Comparison of ENCODE assay signal across 8 cellular contexts in genomic region chr12:92593734-92594402, GRCh38.
A peak's percentile ranks its signal among the peaks of the same experiment; 100 is the strongest.
DNase-seq lines count a peak whose midpoint lies in the region; ATAC-seq and TF ChIP-seq lines count a peak whose summit lies in the region.

No MANE protein-coding gene starts in this region.

- CTCF ChIA-PET in activated CD4-positive, alpha-beta T cell treated with anti-CD3 and anti-CD28 coated beads, Interleukin-2, amount 10 ng/mL, durations not matched to agents 7 days and 5 days (lab: Charles Lee): interaction anchor here (0.9 to 1.7 kb wide), 2 partner anchors 14 to 19 kb away, joined by 3 to 4 read pairs; no protein-coding TSS in a partner anchor

- H3K9me3 ChIP-seq in BE2C: no peaks in the 10 kb centered on the region

- no peak overlapping the region for H3K4me3 ChIP-seq in BE2C (ENCODE audit: low read depth, low read length)

- DNase-seq in Caki2 (ENCODE audit: low read depth) (peak; percentile 75), Kasumi-1 (lab: John Stamatoyannopoulos, UW) (peak; percentile 96 to 98), osteocyte (ENCODE audit: extremely low spot score, unreplicated experiment) (no peak), type B pancreatic cell (ENCODE audit: extremely low spot score, unreplicated experiment) (no peak), BE2C (no peak)
- DNase-seq in activated CD4-positive, alpha-beta T cell treated with anti-CD3 and anti-CD28 coated beads, Interleukin-2, amount 10 ng/mL, durations not matched to agents 7 days and 5 days: peak; percentile 79
- peak; percentile 79 for DNase-seq in effector CD4-positive, alpha-beta T cell

- no peaks in the 10 kb centered on the region for H3K36me3 ChIP-seq in BE2C

- no peaks in the 10 kb centered on the region for H3K27me3 ChIP-seq in BE2C

- peak; percentile 100 for ATAC-seq in GM21619 (IDR thresholded peaks at IDR 0.05; ENCODE audit: unreplicated experiment)

- H3K36me3 Mint-ChIP-seq in activated CD4-positive, alpha-beta T cell treated with anti-CD3 and anti-CD28 coated beads, Interleukin-2, amount 10 ng/mL, durations not matched to agents 7 days and 5 days (ENCODE audit: low read depth): peaks cover 31% of the 10 kb centered on the region
- H3K36me3 Mint-ChIP-seq in osteocyte (ENCODE audit: unreplicated experiment): no peaks in the 10 kb centered on the region
- H3K36me3 Mint-ChIP-seq in type B pancreatic cell: no peaks in the 10 kb centered on the region

- H3K9me3 Mint-ChIP-seq in activated CD4-positive, alpha-beta T cell treated with anti-CD3 and anti-CD28 coated beads, Interleukin-2, amount 10 ng/mL, durations not matched to agents 7 days and 5 days: peaks cover 32% of the 10 kb centered on the region
- no peaks in the 10 kb centered on the region for H3K9me3 Mint-ChIP-seq in osteocyte (ENCODE audit: unreplicated experiment)
- peaks cover 11% of the 10 kb centered on the region for H3K9me3 Mint-ChIP-seq in type B pancreatic cell

- H3K4me1 ChIP-seq in BE2C: peaks cover 8% of the 10 kb centered on the region

- POLR2A ChIA-PET in activated CD4-positive, alpha-beta T cell treated with anti-CD3 and anti-CD28 coated beads, Interleukin-2, amount 10 ng/mL, durations not matched to agents 7 days and 5 days (lab: Charles Lee): no interaction called here

- peak overlapping the region; percentile 90 for H3K27ac Mint-ChIP-seq in activated CD4-positive, alpha-beta T cell treated with anti-CD3 and anti-CD28 coated beads, Interleukin-2, amount 10 ng/mL, durations not matched to agents 7 days and 5 days
- peak overlapping the region; percentile 58 for H3K27ac Mint-ChIP-seq in osteocyte (ENCODE audit: unreplicated experiment)
- H3K27ac Mint-ChIP-seq in type B pancreatic cell: peak overlapping the region; percentile 4

- TF ChIP-seq CTCF in osteocyte (IDR thresholded peaks at IDR 0.05) (no peak), type B pancreatic cell (conservative IDR thresholded peaks at IDR 0.05) (no peak), BE2C (IDR thresholded peaks at IDR 0.05; ENCODE audit: low read depth, low read length) (no peak)

- H3K4me3 Mint-ChIP-seq in activated CD4-positive, alpha-beta T cell treated with anti-CD3 and anti-CD28 coated beads, Interleukin-2, amount 10 ng/mL, durations not matched to agents 7 days and 5 days: no peak overlapping the region
- H3K4me3 Mint-ChIP-seq in osteocyte (ENCODE audit: unreplicated experiment) (no peak overlapping the region), type B pancreatic cell (no peak overlapping the region)

- H3K4me1 Mint-ChIP-seq in activated CD4-positive, alpha-beta T cell treated with anti-CD3 and anti-CD28 coated beads, Interleukin-2, amount 10 ng/mL, durations not matched to agents 7 days and 5 days: peaks cover 39% of the 10 kb centered on the region
- H3K4me1 Mint-ChIP-seq in osteocyte (ENCODE audit: unreplicated experiment) (peaks cover 15% of the 10 kb centered on the region), type B pancreatic cell (ENCODE audit: unreplicated experiment) (peaks cover 5% of the 10 kb centered on the region)

- in situ Hi-C loops in Caki2 (cut with HindIII; ENCODE audit: low pct_unique_long_range_greater_than_20kb, low sequenced_read_pairs): no loop called here

- H3K27me3 Mint-ChIP-seq in activated CD4-positive, alpha-beta T cell treated with anti-CD3 and anti-CD28 coated beads, Interleukin-2, amount 10 ng/mL, durations not matched to agents 7 days and 5 days: no peaks in the 10 kb centered on the region
- H3K27me3 Mint-ChIP-seq in osteocyte (ENCODE audit: unreplicated experiment) (no peaks in the 10 kb centered on the region), type B pancreatic cell (no peaks in the 10 kb centered on the region)

Comparison
In these comparisons a context has a peak if more than half of its experiments do, and no peak if none do; other contexts are left out.
1. DNase-seq: peak in Caki2 (single experiment), Kasumi-1 (2 of 2), activated CD4-positive, alpha-beta T cell treated with anti-CD3 and anti-CD28 coated beads, Interleukin-2, amount 10 ng/mL, durations not matched to agents 7 days and 5 days (single experiment) and effector CD4-positive, alpha-beta T cell (single experiment); none in osteocyte (single experiment), type B pancreatic cell (single experiment) and BE2C (single experiment).
2. H3K27ac Mint-ChIP-seq: peak in every context shown above with its lines; median percentile 90 in activated CD4-positive, alpha-beta T cell treated with anti-CD3 and anti-CD28 coated beads, Interleukin-2, amount 10 ng/mL, durations not matched to agents 7 days and 5 days; 58 in osteocyte; 4 in type B pancreatic cell.